ENCODE assay signal across 24 cellular contexts in the genomic region with DNA sequence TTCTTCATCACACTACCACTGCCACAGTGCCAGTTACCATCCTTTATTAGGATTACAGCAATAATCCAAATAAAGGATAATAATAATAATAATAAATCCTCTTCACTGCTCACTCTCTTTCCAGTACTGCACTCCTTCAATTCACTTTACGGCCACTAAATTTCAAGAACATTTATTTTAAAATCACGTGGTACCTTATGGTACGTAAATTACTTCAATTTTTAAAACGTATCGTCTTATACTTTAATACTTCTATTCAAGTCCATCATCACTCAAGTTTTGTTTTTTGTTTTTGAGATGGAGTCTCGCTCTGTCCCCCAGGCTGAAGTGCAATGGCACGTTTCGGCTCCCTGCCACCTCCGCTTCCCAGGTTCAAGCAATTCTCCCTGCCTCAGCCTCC. TPM values are rescaled to one million over a fixed set of nuclear protein-coding genes. Genes with fewer than 3 reads are reported as not detected.
A peak's percentile ranks its signal among the peaks of the same experiment; 100 is the strongest.
DNase-seq lines count a peak whose midpoint lies in the region; ATAC-seq, FAIRE-seq and TF ChIP-seq lines count a peak whose summit lies in the region.
"Had no signal": no experiment of that assay in that cellular context is flagged by ENCODE, and none has a peak within 500 bp of the region (broad histone marks: within the 10 kb centered on the region; RNA-seq: fewer than 3 reads in every experiment).

No MANE protein-coding gene starts in this region.

- no peaks in the 10 kb centered on the region for H3K79me1 ChIP-seq in trophoblast cell (ENCODE audit: low read length)

- no peak overlapping the region for H4K12ac ChIP-seq in trophoblast cell (ENCODE audit: low read depth, low read length)

- no peaks in the 10 kb centered on the region for H4K20me1 ChIP-seq in K562 (replicated peaks; ENCODE audit: control insufficient read depth, insufficient read depth, low read length)

- no peaks in the 10 kb centered on the region for H3K4me1 Mint-ChIP-seq in Calu3 (ENCODE audit: low read depth, unreplicated experiment)

- no peak for TF ChIP-seq POLR2A in K562 (conservative IDR thresholded peaks at IDR 0.05)

- in situ Hi-C loops in K562 (cut with MboI), result no loop called here
- in situ Hi-C loops in GM13976 (cut with MboI; ENCODE audit: low sequenced_read_pairs, unreplicated experiment), result no loop called here

- no peak overlapping the region for H3K18ac ChIP-seq in trophoblast cell (ENCODE audit: low read length)

- no peaks in the 10 kb centered on the region for H3K9me1 ChIP-seq in K562 (ENCODE audit: control insufficient read depth, insufficient read depth, low read length)

- no peak for FAIRE-seq in K562 (lab: Jason Lieb, UNC)
- FAIRE-seq: A204.1, GM12891 had no signal

- intact Hi-C loops in A673 (cut with micrococcal nuclease; ENCODE audit: unreplicated experiment) (no loop called here), Calu3 (cut with micrococcal nuclease; ENCODE audit: unreplicated experiment) (no loop called here), K562 (cut with micrococcal nuclease) (no loop called here)

- H3K4me2 ChIP-seq in K562 (ENCODE audit: insufficient read depth, low read length) (no peak overlapping the region), trophoblast cell (ENCODE audit: low read length) (no peak overlapping the region)
- H3K4me2 ChIP-seq: BLaER1 treated with 17β-estradiol and CSF1 and Interleukin-3, amounts not matched to agents 10 nM and 100 nM had no signal

- peak overlapping the region; percentile 75 for H3K4ac ChIP-seq in trophoblast cell (ENCODE audit: low read depth, low read length)

- no peak overlapping the region for H2BK5ac ChIP-seq in trophoblast cell (ENCODE audit: low read depth, low read length, poor library complexity)

- H2AFZ ChIP-seq in K562 (ENCODE audit: low read depth, low read length) (no peak overlapping the region), trophoblast cell (ENCODE audit: insufficient read depth, low read length, poor library complexity) (no peak overlapping the region)

- H3K27ac Mint-ChIP-seq in Calu3 (ENCODE audit: unreplicated experiment), result no peak overlapping the region
- H3K27ac Mint-ChIP-seq: B cell; CD4-positive, alpha-beta T cell; CD8-positive, alpha-beta T cell had no signal

- H3K4me1 ChIP-seq in A673 (ENCODE audit: insufficient read depth, low read length, poor library complexity, severe bottlenecking) (peaks cover 8% of the 10 kb centered on the region), K562 (replicated peaks in 1 of 2; ENCODE audit: control insufficient read depth in 2 of 2, insufficient read depth in 2 of 2, low read length in 2 of 2) (no peaks in the 10 kb centered on the region; a peak in 2 of 5 replicates), trophoblast cell (ENCODE audit: control insufficient read depth in 1 of 2, insufficient read depth in 2 of 2, low read length in 2 of 2) (no peaks in the 10 kb centered on the region)

- peaks cover 2% of the 10 kb centered on the region for H3K36me3 ChIP-seq in A673 (ENCODE audit: insufficient read depth, low read length, poor library complexity, severe bottlenecking)
- peaks cover 27% of the 10 kb centered on the region for H3K36me3 ChIP-seq in K562 (ENCODE audit: control insufficient read depth, insufficient read depth, low read length)
- H3K36me3 ChIP-seq in trophoblast cell (ENCODE audit: control insufficient read depth in 1 of 2, insufficient read depth in 2 of 2, low read length in 2 of 2), result peaks cover 0 to 7% of the 10 kb centered on the region in 2 experiments

- no peak overlapping the region for H2BK120ac ChIP-seq in trophoblast cell (ENCODE audit: insufficient read depth, low read length, poor library complexity)

- DNase-seq in A673 (ENCODE audit: low spot score), result no peak
- no peak for DNase-seq in Calu3
- no peak for DNase-seq in K562 (ENCODE audit: extremely low read depth in 1 of 4, low spot score in 3 of 4)
- DNase-seq in trophoblast cell, result no peak
- DNase-seq in GM13976 (ENCODE audit: low spot score), result no peak
- DNase-seq in activated CD4-positive, CD25-positive, alpha-beta regulatory T cell treated with anti-CD3 and anti-CD28 coated beads, Interleukin-2, amount 50 U/mL, for 72 hours, result no peak
- DNase-seq: 8988T; AML-193; Caco-2; CD4-positive, alpha-beta T cell; CD8-positive, alpha-beta T cell; DMS 273 treated with DMSO at 0.1 percent for 48 hours; DMS153; DMS53; DMS79; DND-41; EL; GDM1 had no signal

- 94% methylated on average over 9 of the region's 9 CpGs for WGBS in K562 (ENCODE audit: insufficient coverage, low coverage, missing lambda C conversion rate)
- 95% methylated on average over 4 of the region's 9 CpGs for WGBS in trophoblast cell (ENCODE audit: extremely low coverage, insufficient coverage, insufficient read length)

- H3K23ac ChIP-seq in trophoblast cell (ENCODE audit: low read length), result no peak overlapping the region

- H3K9ac ChIP-seq in K562 (ENCODE audit: insufficient read depth in 1 of 2, low read depth in 2 of 2, low read length in 2 of 2), result no peak overlapping the region
- no peak overlapping the region for H3K9ac ChIP-seq in trophoblast cell (ENCODE audit: low read length)
- H3K9ac ChIP-seq: BLaER1 treated with 17β-estradiol and CSF1 and Interleukin-3, amounts not matched to agents 10 nM and 100 nM had no signal

- H4K91ac ChIP-seq in trophoblast cell (ENCODE audit: low read depth, low read length), result no peak overlapping the region

- H3K14ac ChIP-seq in trophoblast cell (ENCODE audit: low read length), result no peak overlapping the region

- no peak overlapping the region for H4K8ac ChIP-seq in trophoblast cell (ENCODE audit: low read depth, low read length)

- H2AK5ac ChIP-seq in trophoblast cell (ENCODE audit: low read length), result no peak overlapping the region

- TF ChIP-seq CTCF in A673 (conservative IDR thresholded peaks at IDR 0.05; ENCODE audit: low read depth, low read length) (no peak), Calu3 (IDR thresholded peaks at IDR 0.05; ENCODE audit: unreplicated experiment) (no peak), K562 (IDR thresholded peaks at IDR 0.05 in 2 of 3, conservative IDR thresholded peaks at IDR 0.05 in 1 of 3; ENCODE audit: insufficient read depth in 2 of 3, low read depth in 1 of 3, low read length in 3 of 3) (no peak), GM13976 (IDR thresholded peaks at IDR 0.05; ENCODE audit: borderline replicate concordance, control extremely low read depth, extremely low read depth, insufficient read depth, missing control alignments) (no peak)

- no peak for ATAC-seq in K562
- ATAC-seq in GM18861 (IDR thresholded peaks at IDR 0.05; ENCODE audit: unreplicated experiment), result no peak
- ATAC-seq: CD8-positive, alpha-beta T cell had no signal

- POLR2A ChIA-PET in A673 (lab: Charles Lee; ENCODE audit: low non-redundant PET) (no interaction called here), K562 (lab: Yijun Ruan, JAX) (no interaction called here)

- H3K9me3 ChIP-seq in A673 (ENCODE audit: low read depth, low read length, poor library complexity, severe bottlenecking) (no peaks in the 10 kb centered on the region), K562 (replicated peaks; ENCODE audit: control insufficient read depth, insufficient read depth, low read depth, low read length) (no peaks in the 10 kb centered on the region), trophoblast cell (ENCODE audit: insufficient read depth, low read depth, low read length) (no peaks in the 10 kb centered on the region)
- H3K9me3 ChIP-seq: Caco-2 had no signal

- CTCF ChIA-PET in A673 (lab: Charles Lee) (no interaction called here), Calu3 (lab: Charles Lee) (no interaction called here), K562 (lab: Yijun Ruan, JAX; ENCODE audit: low intra/inter-chr PET ratio) (interaction anchor here (0.7 kb wide), 1 partner anchor 337 kb away, joined by 3 read pairs; no protein-coding TSS in a partner anchor)

- H3K4me3 Mint-ChIP-seq in Calu3 (ENCODE audit: low read depth, unreplicated experiment), result no peak overlapping the region
- H3K4me3 Mint-ChIP-seq: B cell; CD4-positive, alpha-beta T cell; CD8-positive, alpha-beta T cell had no signal

- H3K36me3 Mint-ChIP-seq in Calu3 (ENCODE audit: insufficient read depth, unreplicated experiment), result no peaks in the 10 kb centered on the region

- H3K27me3 Mint-ChIP-seq in Calu3 (ENCODE audit: unreplicated experiment), result no peaks in the 10 kb centered on the region
- H3K27me3 Mint-ChIP-seq: B cell; CD4-positive, alpha-beta T cell had no signal

- H3K4me3 ChIP-seq in A673 (ENCODE audit: low read depth, low read length, poor library complexity, severe bottlenecking) (no peak overlapping the region), K562 (no peak overlapping the region), trophoblast cell (ENCODE audit: low read depth, low read length) (no peak overlapping the region)
- H3K4me3 ChIP-seq: BLaER1 treated with 17β-estradiol and CSF1 and Interleukin-3, amounts not matched to agents 10 nM and 100 nM had no signal

- H3K9me3 Mint-ChIP-seq in Calu3 (ENCODE audit: low read depth, unreplicated experiment), result no peaks in the 10 kb centered on the region
- H3K9me3 Mint-ChIP-seq: CD4-positive, alpha-beta T cell; CD8-positive, alpha-beta T cell had no signal

- TSS peak; percentile 9 for BruUV-seq in A673 (replicated peaks; lab: Mats Ljungman, UMichigan)
- BruUV-seq in Calu3 (replicated peaks; lab: Mats Ljungman, UMichigan), result TSS peak; percentile 21
- BruUV-seq in K562 (replicated peaks; lab: Mats Ljungman, UMichigan), result no TSS peak

- H3K27ac ChIP-seq in A673 (ENCODE audit: low read depth, low read length, poor library complexity, severe bottlenecking) (no peak overlapping the region), K562 (ENCODE audit: extremely low read depth, low read depth, low read length) (no peak overlapping the region), trophoblast cell (ENCODE audit: low read depth, low read length) (no peak overlapping the region)
- H3K27ac ChIP-seq: BLaER1 treated with 17β-estradiol and CSF1 and Interleukin-3, amounts not matched to agents 10 nM and 100 nM; C4-2B had no signal

- H3K79me2 ChIP-seq in K562 (ENCODE audit: control insufficient read depth, insufficient read depth, low read length) (peaks cover 92% of the 10 kb centered on the region), trophoblast cell (ENCODE audit: control insufficient read depth, insufficient read depth, low read length, poor library complexity) (no peaks in the 10 kb centered on the region)

- no peak for TF ChIP-seq EP300 in K562 (IDR thresholded peaks at IDR 0.05; ENCODE audit: low read length)

- TF ChIP-seq RAD21 in K562 (CRISPR knock-in tag; conservative IDR thresholded peaks at IDR 0.05 in 1 of 2, IDR thresholded peaks at IDR 0.05 in 1 of 2), result no peak

- no peak overlapping the region for H2BK12ac ChIP-seq in trophoblast cell (ENCODE audit: low read length)

- H3K27me3 ChIP-seq in A673 (replicated peaks; ENCODE audit: insufficient read depth, low read depth, low read length, poor library complexity) (no peaks in the 10 kb centered on the region), K562 (ENCODE audit: control insufficient read depth in 2 of 2, insufficient read depth in 2 of 2, low read length in 2 of 2) (no peaks in the 10 kb centered on the region), trophoblast cell (ENCODE audit: insufficient read depth, low read length) (no peaks in the 10 kb centered on the region)
- H3K27me3 ChIP-seq: BLaER1 treated with 17β-estradiol and CSF1 and Interleukin-3, amounts not matched to agents 10 nM and 100 nM had no signal

RNA-seq across cellular contexts. Expression of a gene that starts 36.5 kb away (rescaled TPM):
- total RNA-seq in A673 (2021) (53.1 and 57.1 TPM in 2 replicates), Calu3 (2022) (73.1 and 80.8 TPM in 2 replicates), K562 (2014; rRNA removed) (36.9 and 44.4 TPM in 2 replicates), K562 (2014; rRNA removed; fragmentation: Illumina TruSeq; extraction: Trizol) (83.5 and 93.8 TPM in 2 replicates), K562 (2015; rRNA removed; fragmentation: Illumina TruSeq; extraction: Trizol) (71.3 and 77.1 TPM in 2 replicates), K562 (2021) (109 and 116 TPM in 2 replicates)
- 83.3 and 94.4 TPM in 2 replicates for total RNA-seq in K562 (2011; cell fraction: chromatin; rRNA removed; ENCODE audit: low replicate concordance)
- 15.2 and 20.9 TPM in 2 replicates for total RNA-seq in K562 (2011; cell fraction: nucleolus; rRNA removed)
- total RNA-seq in K562 (2011; cell fraction: nucleoplasm; rRNA removed), result 43.6 and 84.2 TPM in 2 replicates
- polyA plus RNA-seq in K562 (2011; rRNA removed) (132 and 151 TPM in 2 replicates), K562 (2014; fragmentation: Illumina TruSeq; extraction: Trizol) (60.3 and 68.0 TPM in 2 replicates), K562 (2014; fragmentation: Nextera tagmentation; extraction: Ambion mirVana) (10 to 100 TPM; 22.4 to 26.7 TPM), K562 (2014; rRNA removed) (42.0 and 45.5 TPM in 2 replicates)
- 122 and 173 TPM in 2 replicates for polyA plus RNA-seq in K562 (2011; cell fraction: cytosol; rRNA removed)
- 54.8 and 78.5 TPM in 2 replicates for polyA plus RNA-seq in K562 (2011; cell fraction: nucleus; rRNA removed)
- polyA plus RNA-seq in K562 (2012), result 34.5 and 35.0 TPM in 2 replicates
- 252 and 271 TPM in 2 replicates for polyA minus RNA-seq in K562 (2011; rRNA and poly(A)+ RNA removed)
- 85.2 and 87.1 TPM in 2 replicates for polyA minus RNA-seq in K562 (2011; cell fraction: cytosol; rRNA and poly(A)+ RNA removed)
- 22.9 and 43.9 TPM in 2 replicates for polyA minus RNA-seq in K562 (2011; cell fraction: nucleus; rRNA and poly(A)+ RNA removed)
- polyA plus RNA-seq in trophoblast cell (2013), result 64.1 and 68.0 TPM in 2 replicates
